In genomic region chr17:2637422-2637821, GRCh38 we compare ENCODE assay signal across 24 cellular contexts.
"Had no signal": no experiment of that assay in that cellular context is flagged by ENCODE, and none has a peak within 500 bp of the region (broad histone marks: within the 10 kb centered on the region; RNA-seq: fewer than 3 reads in every experiment).

No MANE protein-coding gene starts in this region.

- H3K27me3 ChIP-seq: neutrophil, upper lobe of left lung had no signal

- ATAC-seq: activated naive CD4-positive, alpha-beta T cell treated with anti-CD3 and anti-CD28 coated beads, Interleukin-2, amount 50 U/mL, for 72 hours; left colon; lower lobe of right lung; right cardiac atrium; Right ventricle myocardium inferior; stimulated activated naive CD8-positive, alpha-beta T cell treated with anti-CD3 and anti-CD28 coated beads, Interleukin-15, Interleukin-2, amounts not matched to agents 100 U/mL and 50 U/mL, for 24 hours had no signal

- DNase-seq: activated CD4-positive, alpha-beta memory T cell treated with anti-CD3 and anti-CD28 coated beads, Interleukin-2, amount 10 ng/mL, durations not matched to agents 7 days and 5 days; activated CD8-positive, alpha-beta memory T cell treated with anti-CD3 and anti-CD28 coated beads, Interleukin-2, amount 50 U/mL, for 4 hours; amygdala; central memory CD4-positive, alpha-beta T cell; cortex of kidney; effector CD8-positive, alpha-beta T cell; head of caudate nucleus; left colon; lower lobe of right lung; right cardiac atrium; stimulated activated CD4-positive, alpha-beta T cell treated with anti-CD3 and anti-CD28 coated beads, Interleukin-15, amount 100 ng/mL, for 24 hours; stimulated activated CD4-positive, alpha-beta T cell treated with anti-CD3 and anti-CD28 coated beads, Interleukin-4, amount 100 ng/mL, for 1 hour; stimulated activated naive CD8-positive, alpha-beta T cell treated with anti-CD3 and anti-CD28 coated beads, Interleukin-15, Interleukin-2, amounts not matched to agents 100 U/mL and 50 U/mL, for 24 hours; T-helper 1 cell; upper lobe of left lung had no signal

- H3K27me3 Mint-ChIP-seq: activated CD4-positive, alpha-beta memory T cell treated with anti-CD3 and anti-CD28 coated beads, Interleukin-2, amount 10 ng/mL, durations not matched to agents 7 days and 5 days; brain had no signal

- H3K4me3 ChIP-seq: lower lobe of right lung, SK-N-MC, skin epidermis, upper lobe of left lung had no signal

- H3K4me3 Mint-ChIP-seq: activated CD4-positive, alpha-beta memory T cell treated with anti-CD3 and anti-CD28 coated beads, Interleukin-2, amount 10 ng/mL, durations not matched to agents 7 days and 5 days; brain; mesothelial cell of epicardium had no signal

- H3K27ac Mint-ChIP-seq: activated CD4-positive, alpha-beta memory T cell treated with anti-CD3 and anti-CD28 coated beads, Interleukin-2, amount 10 ng/mL, durations not matched to agents 7 days and 5 days; activated naive CD4-positive, alpha-beta T cell treated with anti-CD3 and anti-CD28 coated beads, Interleukin-2, amount 50 U/mL, for 72 hours had no signal

- H3K27ac ChIP-seq: epithelial cell of prostate, lower lobe of right lung, neutrophil, skin epidermis, upper lobe of left lung, VCaP had no signal

- H3K9me3 Mint-ChIP-seq: activated CD4-positive, alpha-beta memory T cell treated with anti-CD3 and anti-CD28 coated beads, Interleukin-2, amount 10 ng/mL, durations not matched to agents 7 days and 5 days; activated naive CD4-positive, alpha-beta T cell treated with anti-CD3 and anti-CD28 coated beads, Interleukin-2, amount 50 U/mL, for 72 hours; brain; mesothelial cell of epicardium had no signal

- H3K9me3 ChIP-seq: lower lobe of right lung, neutrophil, upper lobe of left lung had no signal
